8 cellular contexts compared by ENCODE assay signal in the genomic region with DNA sequence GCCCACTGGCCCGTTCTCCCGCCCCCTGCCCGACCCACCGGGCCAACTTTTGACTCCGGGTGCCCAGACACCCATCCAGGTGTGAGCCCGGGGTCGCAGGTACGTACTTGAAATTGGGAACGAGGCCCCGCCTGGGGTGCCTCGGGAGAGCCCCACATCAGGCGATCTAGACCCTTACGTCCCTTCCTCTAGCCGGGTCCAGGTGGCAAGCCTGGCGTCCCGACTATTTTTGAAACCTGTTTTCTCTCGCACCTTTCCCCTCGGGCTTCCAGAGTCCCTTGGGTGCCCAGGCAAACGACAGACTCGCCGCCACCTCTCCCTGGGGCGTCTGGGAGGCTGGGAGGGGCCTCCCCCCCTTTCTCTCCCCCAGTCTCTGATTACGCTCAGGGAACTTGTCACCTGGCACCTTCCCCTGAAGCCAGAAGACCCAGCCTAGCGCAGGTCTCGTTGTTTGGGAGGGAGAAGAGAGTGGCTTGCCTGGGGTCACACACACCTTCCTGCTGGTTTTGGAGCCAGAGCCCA. TPM values are rescaled to one million over a fixed set of nuclear protein-coding genes. Genes with fewer than 3 reads are reported as not detected.
A peak's percentile ranks its signal among the peaks of the same experiment; 100 is the strongest.
DNase-seq lines count a peak whose midpoint lies in the region; ATAC-seq, FAIRE-seq and TF ChIP-seq lines count a peak whose summit lies in the region.

No MANE protein-coding gene starts in this region.

- H3K9me3 ChIP-seq in SU-DHL-6 (ENCODE audit: insufficient read depth, low read length) = no peaks in the 10 kb centered on the region

- H3K4me3 ChIP-seq in H7 (ENCODE audit: insufficient read depth, low read depth, low read length) (peak overlapping the region; percentile 88), SU-DHL-6 (ENCODE audit: insufficient read depth, low read length, poor library complexity, severe bottlenecking) (peak overlapping the region; percentile 46), fibroblast of the aortic adventitia (ENCODE audit: low read depth, low read length) (peak overlapping the region; percentile 79), skeletal muscle cell (ENCODE audit: low read depth, low read length) (peak overlapping the region; percentile 60)

- H3K27ac ChIP-seq in SU-DHL-6 (ENCODE audit: low read depth, low read length) = no peak overlapping the region

- H3K79me2 ChIP-seq in SU-DHL-6 (ENCODE audit: insufficient read depth, low read length) = no peaks in the 10 kb centered on the region

- H3K27me3 ChIP-seq in H7 (ENCODE audit: control insufficient read depth, insufficient read depth, low read length) = peaks cover 5% of the 10 kb centered on the region
- H3K27me3 ChIP-seq in SU-DHL-6 (ENCODE audit: low read length) = no peaks in the 10 kb centered on the region

- peaks cover 5% of the 10 kb centered on the region; the same call in 1 of the 2 replicates for H3F3A ChIP-seq in SU-DHL-6 (ENCODE audit: insufficient read depth)

- ATAC-seq in GM21423 (IDR thresholded peaks at IDR 0.05; ENCODE audit: unreplicated experiment) = no peak

- H2AFZ ChIP-seq in SU-DHL-6 (ENCODE audit: low read depth, low read length, severe bottlenecking) = no peak overlapping the region

- peak; percentile 70 for DNase-seq in H7
- no peak for DNase-seq in fibroblast of the aortic adventitia (ENCODE audit: low read depth)
- no peak for DNase-seq in skeletal muscle cell (ENCODE audit: low read depth)
- DNase-seq in urothelium cell line (ENCODE audit: low spot score) = no peak
- no peak for DNase-seq in activated CD4-positive, alpha-beta T cell treated with anti-CD3 and anti-CD28 coated beads, Interleukin-2, amount 50 U/mL, for 4 hours
- no peak for DNase-seq in LoVo (ENCODE audit: low spot score)

- no peak for FAIRE-seq in urothelium cell line (lab: Jason Lieb, UNC)

- H3K9ac ChIP-seq in SU-DHL-6 (ENCODE audit: low read length) = no peak overlapping the region

- no peak for TF ChIP-seq CTCF in SU-DHL-6 (IDR thresholded peaks at IDR 0.05; ENCODE audit: insufficient read depth, low read length, poor library complexity, severe bottlenecking)
- no peak for TF ChIP-seq CTCF in fibroblast of the aortic adventitia (IDR thresholded peaks at IDR 0.05; ENCODE audit: insufficient read depth, low read length)

- H3K36me3 ChIP-seq in H7 (replicated peaks; ENCODE audit: control insufficient read depth, insufficient read depth, low read length) = no peaks in the 10 kb centered on the region
- no peaks in the 10 kb centered on the region for H3K36me3 ChIP-seq in SU-DHL-6 (ENCODE audit: low read length)

- no peaks in the 10 kb centered on the region for H3K9me2 ChIP-seq in SU-DHL-6 (replicated peaks; ENCODE audit: insufficient read depth, low read length)

- H3K4me2 ChIP-seq in SU-DHL-6 (ENCODE audit: low read depth, low read length, poor library complexity, severe bottlenecking) = peak overlapping the region; percentile 45

- no peaks in the 10 kb centered on the region for H4K20me1 ChIP-seq in SU-DHL-6 (ENCODE audit: low read depth, low read length)

RNA-seq across cellular contexts. Expression of gene LDLRAP1, which starts 0.9 kb away (rescaled TPM):
- 47.0 and 47.9 TPM in 2 replicates for total RNA-seq in H7 (2014; rRNA removed; shearing (Covaris generic))
- 5.3 and 12.4 TPM in 2 replicates for total RNA-seq in fibroblast of the aortic adventitia (ENCODE audit: low replicate concordance)
